In genomic region chr9:928363-929042, GRCh38 we compare ENCODE assay signal across 10 cellular contexts. TPM values are rescaled to one million over a fixed set of nuclear protein-coding genes. Genes with fewer than 3 reads are reported as not detected.
A peak's percentile ranks its signal among the peaks of the same experiment; 100 is the strongest.
DNase-seq lines count a peak whose midpoint lies in the region; ATAC-seq and TF ChIP-seq lines count a peak whose summit lies in the region.
"Had no signal": no experiment of that assay in that cellular context is flagged by ENCODE, and none has a peak within 500 bp of the region (broad histone marks: within the 10 kb centered on the region; RNA-seq: fewer than 3 reads in every experiment).

No MANE protein-coding gene starts in this region.

- peak; percentile 85 for ATAC-seq in GM21529 (IDR thresholded peaks at IDR 0.05; ENCODE audit: unreplicated experiment)
- no peak for ATAC-seq in HG03025 (IDR thresholded peaks at IDR 0.05; ENCODE audit: low FRiP score, unreplicated experiment)

- TF ChIP-seq POLR2A in testis (IDR thresholded peaks at IDR 0.05) = no peak

- H3K9me3 ChIP-seq in iPS DF 6.9 (ENCODE audit: control insufficient read depth, insufficient read depth, low read length) (no peaks in the 10 kb centered on the region), testis (no peaks in the 10 kb centered on the region)
- H3K9me3 ChIP-seq: BLaER1 had no signal

- H3K27ac ChIP-seq in iPS DF 6.9 (ENCODE audit: low read length) (no peak overlapping the region), testis (no peak overlapping the region)
- H3K27ac ChIP-seq: BLaER1 had no signal

- H3K4me3 ChIP-seq in iPS DF 6.9 (ENCODE audit: low read length) (no peak overlapping the region), testis (no peak overlapping the region)
- H3K4me3 ChIP-seq: BLaER1 had no signal

- DNase-seq in NCI-H510A treated with DMSO at 0.1 percent for 48 hours (lab: John Stamatoyannopoulos, UW) (peak; percentile 11), NCI-H510A (lab: John Stamatoyannopoulos, UW) (no peak), NCI-H460 (ENCODE audit: extremely low read depth, low read depth) (peak; percentile 4), iPS DF 6.9 (ENCODE audit: low read depth, low spot score) (peak; percentile 57), testis (no peak)
- DNase-seq in NK-92 treated with Interleukin-12 subunit alpha and Interleukin-12 subunit beta, amount 100 ng/mL, for 24 hours (lab: John Stamatoyannopoulos, UW) = no peak
- DNase-seq: naive B cell had no signal

- H3K27me3 ChIP-seq in iPS DF 6.9 (ENCODE audit: control insufficient read depth, insufficient read depth, low read length) = no peaks in the 10 kb centered on the region
- no peaks in the 10 kb centered on the region for H3K27me3 ChIP-seq in testis
- H3K27me3 ChIP-seq: BLaER1 had no signal

- peak in 1 of 3 experiments; percentile 35 for TF ChIP-seq CTCF in testis (IDR thresholded peaks at IDR 0.05)

- intact Hi-C loops in testis (cut with DNase I; ENCODE audit: low total_unique reads) = no loop called here

- no peaks in the 10 kb centered on the region for H3K36me3 ChIP-seq in iPS DF 6.9 (ENCODE audit: control insufficient read depth, insufficient read depth, low read length)
- H3K36me3 ChIP-seq in testis (ENCODE audit: low read depth, missing control alignments) = no peaks in the 10 kb centered on the region
- H3K36me3 ChIP-seq: BLaER1 had no signal

- no CpG with 5 or more reads among the region's 6 CpGs for WGBS in iPS DF 6.9 (ENCODE audit: insufficient coverage, insufficient read length)
- 80 to 85% methylated on average over 6 of the region's 6 CpGs for WGBS in testis, 2 donors

- H3K4me1 ChIP-seq in iPS DF 6.9 (ENCODE audit: control insufficient read depth, insufficient read depth, low read length) (no peaks in the 10 kb centered on the region), testis (no peaks in the 10 kb centered on the region)
- H3K4me1 ChIP-seq: BLaER1 had no signal

RNA-seq across cellular contexts. Expression of gene DMRT3, which starts 48.0 kb away (rescaled TPM):
- not detected in 2 replicates for total RNA-seq in NCI-H460 (2014; rRNA removed; shearing (Covaris generic))
- polyA plus RNA-seq in NCI-H460 (2014; cell fraction: nucleus; rRNA removed) = 0.13 TPM in 1 of 2 replicates, not detected in the other
- total RNA-seq in testis = 10 to 100 TPM in 1 of 2 donors, 1 to 10 TPM in 1; 6.3 to 11.8 TPM
- 6.7 TPM for polyA plus RNA-seq in testis (ENCODE audit: insufficient read depth, low read depth, low replicate concordance)

Comparison
In these comparisons a context has a peak if more than half of its experiments do, and no peak if none do; other contexts are left out.
1. DNase-seq: peak in NCI-H510A treated with DMSO at 0.1 percent for 48 hours (single experiment), NCI-H460 (single experiment) and iPS DF 6.9 (single experiment); none in NCI-H510A (single experiment), testis (single experiment) and NK-92 treated with Interleukin-12 subunit alpha and Interleukin-12 subunit beta, amount 100 ng/mL, for 24 hours (single experiment).